8 cellular contexts compared by ENCODE assay signal in the genomic region with DNA sequence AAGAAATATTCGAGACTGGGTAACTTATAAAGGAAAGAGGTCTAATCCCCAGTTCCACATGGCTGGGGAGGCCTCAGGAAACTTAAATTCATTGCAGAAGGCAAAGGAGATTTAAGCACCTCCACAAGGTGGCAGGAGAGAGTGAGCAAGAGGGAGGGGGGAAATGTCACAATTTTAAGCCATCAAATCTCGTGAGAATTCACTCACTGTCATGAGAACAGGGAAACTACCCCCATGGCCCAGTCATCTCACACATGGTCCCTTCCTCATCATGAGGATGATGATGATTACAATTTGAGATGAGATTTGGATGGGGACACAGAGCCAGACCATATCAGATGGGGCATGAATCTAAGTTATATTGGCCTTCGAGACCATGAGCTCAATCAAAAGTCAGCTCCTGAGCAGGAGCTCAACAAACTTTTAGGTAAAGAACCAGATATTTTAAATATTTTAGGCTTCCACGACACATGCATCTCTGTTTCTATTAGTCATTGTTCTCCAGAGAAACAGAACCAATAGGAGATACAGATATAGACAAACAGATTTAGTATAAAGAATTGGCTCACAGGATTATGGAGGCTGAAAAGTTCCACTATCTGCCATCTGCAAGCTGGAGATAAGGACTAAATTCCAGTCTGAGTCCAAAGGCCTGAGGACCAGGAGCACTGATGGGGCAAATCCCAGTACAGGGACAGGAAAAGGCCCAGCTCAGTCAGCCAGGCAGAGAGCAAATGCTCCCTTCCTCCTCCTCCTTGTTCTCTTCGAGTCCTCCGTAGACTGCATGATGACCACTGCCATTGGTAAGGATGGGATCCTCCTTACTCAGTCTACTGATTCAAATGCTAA. TPM values are rescaled to one million over a fixed set of nuclear protein-coding genes. Genes with fewer than 3 reads are reported as not detected.
DNase-seq lines count a peak whose midpoint lies in the region; ATAC-seq, FAIRE-seq and TF ChIP-seq lines count a peak whose summit lies in the region.

No MANE protein-coding gene starts in this region.

- intact Hi-C loops in right lobe of liver (cut with DNase I): no loop called here

- TF ChIP-seq POLR2A in right lobe of liver (IDR thresholded peaks at IDR 0.05): no peak

- TF ChIP-seq CTCF in cardiac muscle cell (IDR thresholded peaks at IDR 0.05; ENCODE audit: low read depth, low read length): peak; percentile 46
- peak in 1 of 2 donors; percentile 59 for TF ChIP-seq CTCF in right atrium auricular region (IDR thresholded peaks at IDR 0.05)
- peak; percentile 57 for TF ChIP-seq CTCF in OCI-LY1 (IDR thresholded peaks at IDR 0.05; ENCODE audit: low read length)
- peak; percentile 47 to 57 (median 52) for TF ChIP-seq CTCF in right lobe of liver (IDR thresholded peaks at IDR 0.05)

- ATAC-seq in right lobe of liver (peak; percentile 49 to 69 (median 61)), GM19023 (IDR thresholded peaks at IDR 0.05; ENCODE audit: unreplicated experiment) (no peak)

- no peaks in the 10 kb centered on the region for H3K9me2 ChIP-seq in OCI-LY1 (ENCODE audit: low read depth, low read length)

- H4K20me1 ChIP-seq in OCI-LY1 (ENCODE audit: insufficient read depth, low read length): no peaks in the 10 kb centered on the region

- H3K79me2 ChIP-seq in OCI-LY1 (ENCODE audit: insufficient read depth, low read length): no peaks in the 10 kb centered on the region

- no peaks in the 10 kb centered on the region for H3K9me3 Mint-ChIP-seq in activated naive CD4-positive, alpha-beta T cell treated with anti-CD3 and anti-CD28 coated beads, Interleukin-2, amount 50 U/mL, for 24 hours

- 65% methylated on average over 5 of the region's 6 CpGs for WGBS in right lobe of liver (ENCODE audit: insufficient coverage, low coverage, low lambda C conversion rate, missing lambda C conversion rate)

- H3K4me3 ChIP-seq in cardiac muscle cell (no peak overlapping the region), right atrium auricular region (no peak overlapping the region), OCI-LY1 (ENCODE audit: low read depth, low read length, poor library complexity, severe bottlenecking) (no peak overlapping the region), right lobe of liver (no peak overlapping the region)

- no peak overlapping the region for H3K27ac ChIP-seq in cardiac muscle cell
- peak overlapping the region in 1 of 2 donors; percentile 3 for H3K27ac ChIP-seq in right atrium auricular region
- H3K27ac ChIP-seq in OCI-LY1 (ENCODE audit: low read depth, low read length, poor library complexity, severe bottlenecking): no peak overlapping the region
- peak overlapping the region in 1 of 3 donors; percentile 42 for H3K27ac ChIP-seq in right lobe of liver

- H3K4me1 Mint-ChIP-seq in activated naive CD4-positive, alpha-beta T cell treated with anti-CD3 and anti-CD28 coated beads, Interleukin-2, amount 50 U/mL, for 24 hours: peaks cover 41% of the 10 kb centered on the region

- no peaks in the 10 kb centered on the region for H3K27me3 Mint-ChIP-seq in activated naive CD4-positive, alpha-beta T cell treated with anti-CD3 and anti-CD28 coated beads, Interleukin-2, amount 50 U/mL, for 24 hours

- H3K36me3 Mint-ChIP-seq in activated naive CD4-positive, alpha-beta T cell treated with anti-CD3 and anti-CD28 coated beads, Interleukin-2, amount 50 U/mL, for 24 hours: peaks cover 9% of the 10 kb centered on the region

- DNase-seq in cardiac muscle cell (ENCODE audit: low read depth in 1 of 2, low spot score in 1 of 2) (peak in 1 of 2 donors; percentile 30), right atrium auricular region (ENCODE audit: low spot score) (no peak), right lobe of liver (no peak), urothelium cell line (ENCODE audit: low spot score) (peak; percentile 9), 8988T (no peak)

- no peak overlapping the region for H2AFZ ChIP-seq in OCI-LY1 (ENCODE audit: low read length)

- H3K27ac Mint-ChIP-seq in activated naive CD4-positive, alpha-beta T cell treated with anti-CD3 and anti-CD28 coated beads, Interleukin-2, amount 50 U/mL, for 24 hours: peak overlapping the region; percentile 59

- no peaks in the 10 kb centered on the region for H3K9me3 ChIP-seq in cardiac muscle cell (ENCODE audit: low read depth)
- H3K9me3 ChIP-seq in right atrium auricular region: no peaks in the 10 kb centered on the region
- H3K9me3 ChIP-seq in OCI-LY1 (ENCODE audit: low read length): no peaks in the 10 kb centered on the region
- no peaks in the 10 kb centered on the region for H3K9me3 ChIP-seq in right lobe of liver

- FAIRE-seq in urothelium cell line (lab: Jason Lieb, UNC): no peak

- no peaks in the 10 kb centered on the region for H3K36me3 ChIP-seq in cardiac muscle cell
- H3K36me3 ChIP-seq in right atrium auricular region: peaks cover 12% of the 10 kb centered on the region
- H3K36me3 ChIP-seq in OCI-LY1 (ENCODE audit: insufficient read depth, low read length): peaks cover 37% of the 10 kb centered on the region
- no peaks in the 10 kb centered on the region for H3K36me3 ChIP-seq in right lobe of liver

- H3K4me3 Mint-ChIP-seq in activated naive CD4-positive, alpha-beta T cell treated with anti-CD3 and anti-CD28 coated beads, Interleukin-2, amount 50 U/mL, for 24 hours: no peak overlapping the region

- no peaks in the 10 kb centered on the region for H3F3A ChIP-seq in OCI-LY1 (ENCODE audit: insufficient read depth, low read length)

- H3K27me3 ChIP-seq in cardiac muscle cell (no peaks in the 10 kb centered on the region), right atrium auricular region (no peaks in the 10 kb centered on the region), OCI-LY1 (ENCODE audit: insufficient read depth, low read length) (no peaks in the 10 kb centered on the region), right lobe of liver (no peaks in the 10 kb centered on the region)

- no peak overlapping the region for H3K4me2 ChIP-seq in OCI-LY1 (ENCODE audit: low read length)

- H3K4me1 ChIP-seq in cardiac muscle cell (ENCODE audit: low read depth): no peaks in the 10 kb centered on the region
- H3K4me1 ChIP-seq in right atrium auricular region: peaks cover 0 to 15% of the 10 kb centered on the region in 2 donors
- peaks cover 6% of the 10 kb centered on the region for H3K4me1 ChIP-seq in OCI-LY1 (ENCODE audit: insufficient read depth, low read length, severe bottlenecking)
- peaks cover 0 to 48% (median 8%) of the 10 kb centered on the region in 4 donors for H3K4me1 ChIP-seq in right lobe of liver

- no peak overlapping the region for H3K9ac ChIP-seq in OCI-LY1 (ENCODE audit: low read length)

RNA-seq across cellular contexts. Expression of gene DGLUCY, which starts 24.9 kb away (rescaled TPM):
- 57.4 and 90.0 TPM in 2 replicates for total RNA-seq in cardiac muscle cell
- polyA plus RNA-seq in cardiac muscle cell: 82.2 and 82.7 TPM in 2 replicates
- 100 to 1,000 TPM in 1 of 2 donors, 10 to 100 TPM in 1; 81.8 to 136 TPM for total RNA-seq in right atrium auricular region
- total RNA-seq in right lobe of liver: 10 to 100 TPM; 26.7 to 55.6 (median 39.8) TPM
